In the genomic region with DNA sequence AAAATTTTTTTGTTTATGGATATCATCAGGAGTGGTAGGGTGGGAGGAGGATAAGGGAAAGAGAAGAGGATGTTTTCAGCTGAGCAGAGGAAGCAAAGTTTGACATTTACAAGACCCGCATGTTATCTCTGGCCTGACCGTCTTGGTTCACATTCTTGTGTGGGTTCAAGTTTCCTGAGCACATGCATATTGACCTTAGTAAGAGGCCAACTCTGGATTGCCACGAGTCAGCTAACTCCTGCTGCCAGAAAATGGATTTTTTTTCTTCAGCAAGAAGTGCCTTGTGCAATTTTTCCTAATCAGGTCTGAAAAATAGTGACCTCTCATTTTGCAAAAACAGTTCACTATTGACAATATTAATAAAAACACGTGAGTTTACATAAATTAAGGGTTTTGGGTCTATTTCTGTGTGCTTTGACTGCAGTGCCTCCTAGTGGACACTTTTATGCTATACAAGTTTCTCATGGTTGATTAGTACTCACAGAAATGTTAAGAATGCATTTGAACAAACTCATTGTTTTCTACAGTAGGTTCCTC, we compare ENCODE assay signal across 1 cellular context.
A peak's percentile ranks its signal among the peaks of the same experiment; 100 is the strongest.
TF ChIP-seq lines count a peak whose summit lies in the region.

No MANE protein-coding gene starts in this region.

TF ChIP-seq in SK-N-SH, 30 proteins besides CTCF, POLR2A, EP300 and RAD21 (continued from another document):
- TF ChIP-seq, protein P1, sequence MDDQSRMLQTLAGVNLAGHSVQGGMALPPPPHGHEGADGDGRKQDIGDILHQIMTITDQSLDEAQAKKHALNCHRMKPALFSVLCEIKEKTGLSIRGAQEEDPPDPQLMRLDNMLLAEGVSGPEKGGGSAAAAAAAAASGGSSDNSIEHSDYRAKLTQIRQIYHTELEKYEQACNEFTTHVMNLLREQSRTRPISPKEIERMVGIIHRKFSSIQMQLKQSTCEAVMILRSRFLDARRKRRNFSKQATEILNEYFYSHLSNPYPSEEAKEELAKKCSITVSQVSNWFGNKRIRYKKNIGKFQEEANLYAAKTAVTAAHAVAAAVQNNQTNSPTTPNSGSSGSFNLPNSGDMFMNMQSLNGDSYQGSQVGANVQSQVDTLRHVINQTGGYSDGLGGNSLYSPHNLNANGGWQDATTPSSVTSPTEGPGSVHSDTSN (IDR thresholded peaks at IDR 0.05), result peak; percentile 43; the same call in 1 of the 2 replicates
- TF ChIP-seq MXI1 (IDR thresholded peaks at IDR 0.05; ENCODE audit: low read depth, low read length) (peak; percentile 30; the same call in 1 of the 2 replicates), ELF1 (IDR thresholded peaks at IDR 0.05) (no peak), TAF1 (IDR thresholded peaks at IDR 0.05; ENCODE audit: borderline replicate concordance, low read depth, low read length) (no peak), TCF12 (IDR thresholded peaks at IDR 0.05) (peak; percentile 72), NRF1 (IDR thresholded peaks at IDR 0.05; ENCODE audit: low read depth, low read length) (no peak), NFIC (IDR thresholded peaks at IDR 0.05; ENCODE audit: borderline replicate concordance) (no peak), SMC3 (IDR thresholded peaks at IDR 0.05; ENCODE audit: low read depth, low read length) (peak; percentile 74), RCOR1 (IDR thresholded peaks at IDR 0.05; ENCODE audit: low read length) (no peak), EZH2phosphoT487 (IDR thresholded peaks at IDR 0.05; ENCODE audit: borderline replicate concordance, low read depth) (no peak), TEAD4 (IDR thresholded peaks at IDR 0.05; ENCODE audit: borderline replicate concordance, insufficient read depth) (0 out of 2 replicates have a peak, but pooled peaks have one; percentile 7)
- TF ChIP-seq, protein P2, sequence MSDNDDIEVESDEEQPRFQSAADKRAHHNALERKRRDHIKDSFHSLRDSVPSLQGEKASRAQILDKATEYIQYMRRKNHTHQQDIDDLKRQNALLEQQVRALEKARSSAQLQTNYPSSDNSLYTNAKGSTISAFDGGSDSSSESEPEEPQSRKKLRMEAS (IDR thresholded peaks at IDR 0.05; ENCODE audit: low read depth), result peak; percentile 76
- TF ChIP-seq, protein P3, sequence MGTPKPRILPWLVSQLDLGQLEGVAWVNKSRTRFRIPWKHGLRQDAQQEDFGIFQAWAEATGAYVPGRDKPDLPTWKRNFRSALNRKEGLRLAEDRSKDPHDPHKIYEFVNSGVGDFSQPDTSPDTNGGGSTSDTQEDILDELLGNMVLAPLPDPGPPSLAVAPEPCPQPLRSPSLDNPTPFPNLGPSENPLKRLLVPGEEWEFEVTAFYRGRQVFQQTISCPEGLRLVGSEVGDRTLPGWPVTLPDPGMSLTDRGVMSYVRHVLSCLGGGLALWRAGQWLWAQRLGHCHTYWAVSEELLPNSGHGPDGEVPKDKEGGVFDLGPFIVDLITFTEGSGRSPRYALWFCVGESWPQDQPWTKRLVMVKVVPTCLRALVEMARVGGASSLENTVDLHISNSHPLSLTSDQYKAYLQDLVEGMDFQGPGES (IDR thresholded peaks at IDR 0.05; ENCODE audit: low read depth, low read length), result no peak
- TF ChIP-seq, protein P4, sequence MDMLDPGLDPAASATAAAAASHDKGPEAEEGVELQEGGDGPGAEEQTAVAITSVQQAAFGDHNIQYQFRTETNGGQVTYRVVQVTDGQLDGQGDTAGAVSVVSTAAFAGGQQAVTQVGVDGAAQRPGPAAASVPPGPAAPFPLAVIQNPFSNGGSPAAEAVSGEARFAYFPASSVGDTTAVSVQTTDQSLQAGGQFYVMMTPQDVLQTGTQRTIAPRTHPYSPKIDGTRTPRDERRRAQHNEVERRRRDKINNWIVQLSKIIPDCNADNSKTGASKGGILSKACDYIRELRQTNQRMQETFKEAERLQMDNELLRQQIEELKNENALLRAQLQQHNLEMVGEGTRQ (IDR thresholded peaks at IDR 0.05; ENCODE audit: borderline replicate concordance, low read depth, low read length), result no peak
